ENCODE assay signal across 6 cellular contexts in the genomic region with DNA sequence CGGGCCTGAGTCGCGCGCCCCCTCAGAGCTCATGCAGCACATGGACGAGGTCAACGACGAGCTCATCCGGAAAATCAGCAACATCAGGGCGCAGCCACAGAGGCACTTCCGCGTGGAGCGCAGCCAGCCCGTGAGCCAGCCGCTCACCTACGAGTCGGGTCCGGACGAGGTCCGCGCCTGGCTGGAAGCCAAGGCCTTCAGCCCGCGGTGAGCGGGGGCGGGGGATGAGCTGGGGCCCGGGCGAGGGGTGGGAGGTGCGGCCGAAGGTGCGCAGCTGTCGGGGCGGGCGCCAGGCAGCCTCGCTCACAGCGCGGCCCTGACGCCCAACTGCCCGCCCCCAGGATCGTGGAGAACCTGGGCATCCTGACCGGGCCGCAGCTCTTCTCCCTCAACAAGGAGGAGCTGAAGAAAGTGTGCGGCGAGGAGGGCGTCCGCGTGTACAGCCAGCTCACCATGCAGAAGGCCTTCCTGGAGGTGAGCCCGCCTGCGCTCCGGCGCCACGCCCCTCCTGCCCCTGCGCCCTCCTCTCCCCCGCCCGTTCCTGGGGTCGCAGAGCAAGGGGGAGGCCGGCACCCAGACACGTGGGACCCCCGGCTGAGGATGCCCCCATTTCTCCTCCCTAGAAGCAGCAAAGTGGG. TPM values are rescaled to one million over a fixed set of nuclear protein-coding genes. Genes with fewer than 3 reads are reported as not detected.
DNase-seq lines count a peak whose midpoint lies in the region; FAIRE-seq and TF ChIP-seq lines count a peak whose summit lies in the region.

No MANE protein-coding gene starts in this region.

- DNase-seq in endothelial cell of umbilical vein (ENCODE audit: low read depth, low spot score): no peak
- DNase-seq in stimulated activated CD4-positive, alpha-beta T cell treated with anti-CD3 and anti-CD28 coated beads, Interleukin-2, amount 100 ng/mL, for 24 hours: peak; percentile 49 to 62
- no peak for DNase-seq in GDM1 (lab: John Stamatoyannopoulos, UW)
- DNase-seq in middle frontal gyrus (ENCODE audit: extremely low spot score, low spot score): no peak

- POLR2A ChIA-PET in endothelial cell of umbilical vein (lab: Charles Lee): interaction anchor here (0.6 to 1.2 kb wide), 2 partner anchors 12 to 189 kb away, joined by 3 read pairs; a partner anchor contains a TSS

- no peaks in the 10 kb centered on the region for H3K4me1 ChIP-seq in endothelial cell of umbilical vein (ENCODE audit: control insufficient read depth, extremely low read depth, insufficient read depth, low read length)

- H3K27me3 ChIP-seq in endothelial cell of umbilical vein (ENCODE audit: control insufficient read depth in 2 of 2, insufficient read depth in 2 of 2, low read length in 2 of 2): peaks cover 13 to 19% of the 10 kb centered on the region in 2 experiments

- no peaks in the 10 kb centered on the region for H3K9me3 Mint-ChIP-seq in T-helper 1 cell treated with Interleukin-12 subunit alpha and Interleukin-12 subunit beta and Interleukin-4 antibody, amounts not matched to agents 30 μg/mL and 1 μg/mL, for 36 hours

- H3K4me1 Mint-ChIP-seq in T-helper 1 cell treated with Interleukin-12 subunit alpha and Interleukin-12 subunit beta and Interleukin-4 antibody, amounts not matched to agents 30 μg/mL and 1 μg/mL, for 36 hours (ENCODE audit: low read depth): peaks cover 7% of the 10 kb centered on the region

- no peaks in the 10 kb centered on the region for H3K9me3 ChIP-seq in endothelial cell of umbilical vein (replicated peaks; ENCODE audit: control insufficient read depth, insufficient read depth, low read length)

- H3K79me2 ChIP-seq in endothelial cell of umbilical vein (ENCODE audit: control insufficient read depth, insufficient read depth, low read length): no peaks in the 10 kb centered on the region

- H3K27me3 Mint-ChIP-seq in T-helper 1 cell treated with Interleukin-12 subunit alpha and Interleukin-12 subunit beta and Interleukin-4 antibody, amounts not matched to agents 30 μg/mL and 1 μg/mL, for 36 hours (ENCODE audit: low read depth): peaks cover 15% of the 10 kb centered on the region

- no peak overlapping the region for H3K9ac ChIP-seq in endothelial cell of umbilical vein (replicated peaks; ENCODE audit: extremely low read depth, insufficient read depth, low read length)

- dilution Hi-C loops in endothelial cell of umbilical vein (cut with MboI; ENCODE audit: extremely low pct_ligation_motif_present, low sequenced_read_pairs): no loop called here

- H3K36me3 ChIP-seq in endothelial cell of umbilical vein (ENCODE audit: control insufficient read depth in 2 of 2, extremely low read depth in 1 of 2, insufficient read depth in 2 of 2, low read length in 2 of 2): no peaks in the 10 kb centered on the region

- BruUV-seq in endothelial cell of umbilical vein (replicated peaks; lab: Mats Ljungman, UMichigan): no TSS peak

- TF ChIP-seq POLR2A in GM19193 (IDR thresholded peaks at IDR 0.05; ENCODE audit: extremely low read depth, insufficient read depth, insufficient read length) (peak; percentile 51), endothelial cell of umbilical vein (IDR thresholded peaks at IDR 0.05; ENCODE audit: low read depth, low read length) (no peak)

- CTCF ChIA-PET in endothelial cell of umbilical vein (lab: Charles Lee): interaction anchor here (0.6 to 3.7 kb wide), 16 partner anchors 10 to 190 kb away, joined by 3 to 26 read pairs (median 4); a partner anchor contains a TSS

- H3K27ac Mint-ChIP-seq in T-helper 1 cell treated with Interleukin-12 subunit alpha and Interleukin-12 subunit beta and Interleukin-4 antibody, amounts not matched to agents 30 μg/mL and 1 μg/mL, for 36 hours: no peak overlapping the region

- H3K4me2 ChIP-seq in endothelial cell of umbilical vein (ENCODE audit: insufficient read depth, low read length): no peak overlapping the region

- H4K20me1 ChIP-seq in endothelial cell of umbilical vein (replicated peaks; ENCODE audit: control insufficient read depth, extremely low read depth, insufficient read depth, low read length): no peaks in the 10 kb centered on the region

- H3K36me3 Mint-ChIP-seq in T-helper 1 cell treated with Interleukin-12 subunit alpha and Interleukin-12 subunit beta and Interleukin-4 antibody, amounts not matched to agents 30 μg/mL and 1 μg/mL, for 36 hours (ENCODE audit: low read depth): no peaks in the 10 kb centered on the region

- FAIRE-seq in endothelial cell of umbilical vein (lab: Jason Lieb, UNC): no peak

- intact Hi-C loops in endothelial cell of umbilical vein (cut with micrococcal nuclease): loop anchor here (5.0 kb wide), 1 partner anchor 169 kb away; no protein-coding TSS in a partner anchor

- no peak overlapping the region for H3K4me3 ChIP-seq in endothelial cell of umbilical vein (replicated peaks in 1 of 3; ENCODE audit: insufficient read depth in 1 of 3, low read depth in 1 of 3, low read length in 3 of 3)

- H3K27ac ChIP-seq in endothelial cell of umbilical vein (ENCODE audit: insufficient read depth, low read depth, low read length): no peak overlapping the region

- peak overlapping the region; percentile 48 for H3K4me3 Mint-ChIP-seq in T-helper 1 cell treated with Interleukin-12 subunit alpha and Interleukin-12 subunit beta and Interleukin-4 antibody, amounts not matched to agents 30 μg/mL and 1 μg/mL, for 36 hours

- H2AFZ ChIP-seq in endothelial cell of umbilical vein (ENCODE audit: low read depth, low read length): peak overlapping the region; percentile 75

- no peak for TF ChIP-seq CTCF in endothelial cell of umbilical vein (IDR thresholded peaks at IDR 0.05; ENCODE audit: extremely low read depth in 1 of 2, insufficient read depth in 1 of 2, low read depth in 1 of 2, low read length in 2 of 2)

- no peaks in the 10 kb centered on the region for H3K9me1 ChIP-seq in endothelial cell of umbilical vein (replicated peaks; ENCODE audit: control insufficient read depth, extremely low read depth, insufficient read depth, low read length)

TF ChIP-seq in endothelial cell of umbilical vein, 7 proteins besides CTCF, POLR2A, EP300 and RAD21 (continues in another document):
- TF ChIP-seq POLR2AphosphoS5 (IDR thresholded peaks at IDR 0.05; ENCODE audit: insufficient read depth, low read depth, low read length): no peak
- TF ChIP-seq MYC (IDR thresholded peaks at IDR 0.05; ENCODE audit: low read depth, low read length): no peak
- no peak for TF ChIP-seq GATA2 (IDR thresholded peaks at IDR 0.05; ENCODE audit: insufficient read depth, insufficient read length, low read depth, low read length)
- TF ChIP-seq, protein P1, sequence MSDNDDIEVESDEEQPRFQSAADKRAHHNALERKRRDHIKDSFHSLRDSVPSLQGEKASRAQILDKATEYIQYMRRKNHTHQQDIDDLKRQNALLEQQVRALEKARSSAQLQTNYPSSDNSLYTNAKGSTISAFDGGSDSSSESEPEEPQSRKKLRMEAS (IDR thresholded peaks at IDR 0.05; ENCODE audit: insufficient read depth, insufficient read length): no peak

RNA-seq across cellular contexts. Expression of a gene that starts 20.4 kb away (rescaled TPM):
- total RNA-seq in endothelial cell of umbilical vein: 6.0 and 12.5 TPM in 2 replicates
- 5.2 and 5.9 TPM in 2 replicates for polyA plus RNA-seq in endothelial cell of umbilical vein
- polyA plus RNA-seq in endothelial cell of umbilical vein (2011; cell fraction: cytosol; rRNA removed): 2.6 and 2.9 TPM in 2 replicates
- polyA plus RNA-seq in endothelial cell of umbilical vein (2011; cell fraction: nucleus; rRNA removed): 33.6 and 35.0 TPM in 2 replicates
- 6.1 and 6.6 TPM in 2 replicates for polyA plus RNA-seq in endothelial cell of umbilical vein (2012)
- 4.6 and 7.9 TPM in 2 replicates for polyA minus RNA-seq in endothelial cell of umbilical vein
- polyA minus RNA-seq in endothelial cell of umbilical vein (2011; cell fraction: cytosol; rRNA and poly(A)+ RNA removed): 20.3 TPM
- polyA minus RNA-seq in endothelial cell of umbilical vein (2011; cell fraction: nucleus; rRNA and poly(A)+ RNA removed): 3.1 and 6.7 TPM in 2 replicates

RNA-seq across cellular contexts. Expression of a gene that starts 20.9 kb away (rescaled TPM):
- 287 and 294 TPM in 2 replicates for total RNA-seq in endothelial cell of umbilical vein
- polyA plus RNA-seq in endothelial cell of umbilical vein: 184 and 211 TPM in 2 replicates
- polyA plus RNA-seq in endothelial cell of umbilical vein (2011; cell fraction: cytosol; rRNA removed): 234 and 253 TPM in 2 replicates
- polyA plus RNA-seq in endothelial cell of umbilical vein (2011; cell fraction: nucleus; rRNA removed): 146 and 149 TPM in 2 replicates
- polyA plus RNA-seq in endothelial cell of umbilical vein (2012): 262 and 325 TPM in 2 replicates
- 79.6 and 84.8 TPM in 2 replicates for polyA minus RNA-seq in endothelial cell of umbilical vein
- 117 TPM for polyA minus RNA-seq in endothelial cell of umbilical vein (2011; cell fraction: cytosol; rRNA and poly(A)+ RNA removed)
- polyA minus RNA-seq in endothelial cell of umbilical vein (2011; cell fraction: nucleus; rRNA and poly(A)+ RNA removed): 19.6 and 30.7 TPM in 2 replicates

RNA-seq across cellular contexts. Expression of a gene that starts 30.8 kb away (rescaled TPM):
- 24.1 and 26.6 TPM in 2 replicates for total RNA-seq in endothelial cell of umbilical vein
- polyA plus RNA-seq in endothelial cell of umbilical vein: 17.9 and 21.2 TPM in 2 replicates
- 13.2 and 15.4 TPM in 2 replicates for polyA plus RNA-seq in endothelial cell of umbilical vein (2011; cell fraction: cytosol; rRNA removed)
- 29.6 and 31.8 TPM in 2 replicates for polyA plus RNA-seq in endothelial cell of umbilical vein (2011; cell fraction: nucleus; rRNA removed)
- polyA plus RNA-seq in endothelial cell of umbilical vein (2012): 20.6 and 23.9 TPM in 2 replicates
- 10.6 and 10.8 TPM in 2 replicates for polyA minus RNA-seq in endothelial cell of umbilical vein
- 4.8 TPM for polyA minus RNA-seq in endothelial cell of umbilical vein (2011; cell fraction: cytosol; rRNA and poly(A)+ RNA removed)
- 9.1 and 11.3 TPM in 2 replicates for polyA minus RNA-seq in endothelial cell of umbilical vein (2011; cell fraction: nucleus; rRNA and poly(A)+ RNA removed)

RNA-seq across cellular contexts. Expression of a gene that starts 31.4 kb away (rescaled TPM):
- 50.3 and 55.7 TPM in 2 replicates for total RNA-seq in endothelial cell of umbilical vein
- 43.6 and 45.5 TPM in 2 replicates for polyA plus RNA-seq in endothelial cell of umbilical vein
- polyA plus RNA-seq in endothelial cell of umbilical vein (2011; cell fraction: cytosol; rRNA removed): 34.4 and 40.4 TPM in 2 replicates
- polyA plus RNA-seq in endothelial cell of umbilical vein (2011; cell fraction: nucleus; rRNA removed): 25.1 and 25.8 TPM in 2 replicates
- 24.9 and 40.0 TPM in 2 replicates for polyA plus RNA-seq in endothelial cell of umbilical vein (2012)
- 24.6 and 26.4 TPM in 2 replicates for polyA minus RNA-seq in endothelial cell of umbilical vein
- polyA minus RNA-seq in endothelial cell of umbilical vein (2011; cell fraction: cytosol; rRNA and poly(A)+ RNA removed): 25.5 TPM
- 17.8 and 22.2 TPM in 2 replicates for polyA minus RNA-seq in endothelial cell of umbilical vein (2011; cell fraction: nucleus; rRNA and poly(A)+ RNA removed)

RNA-seq across cellular contexts. Expression of a gene that starts 50.9 kb away (rescaled TPM):
- total RNA-seq in endothelial cell of umbilical vein: 78.5 and 83.1 TPM in 2 replicates
- 70.6 and 90.8 TPM in 2 replicates for polyA plus RNA-seq in endothelial cell of umbilical vein
- 23.5 and 35.8 TPM in 2 replicates for polyA plus RNA-seq in endothelial cell of umbilical vein (2011; cell fraction: cytosol; rRNA removed)
- 157 and 166 TPM in 2 replicates for polyA plus RNA-seq in endothelial cell of umbilical vein (2011; cell fraction: nucleus; rRNA removed)
- polyA plus RNA-seq in endothelial cell of umbilical vein (2012): 27.8 and 37.9 TPM in 2 replicates
- polyA minus RNA-seq in endothelial cell of umbilical vein: 25.3 and 36.3 TPM in 2 replicates
- polyA minus RNA-seq in endothelial cell of umbilical vein (2011; cell fraction: cytosol; rRNA and poly(A)+ RNA removed): 27.4 TPM
- polyA minus RNA-seq in endothelial cell of umbilical vein (2011; cell fraction: nucleus; rRNA and poly(A)+ RNA removed): 34.0 and 37.3 TPM in 2 replicates

Comparison
In these comparisons a context has a peak if more than half of its experiments do, and no peak if none do; other contexts are left out.
1. DNase-seq: peak in stimulated activated CD4-positive, alpha-beta T cell treated with anti-CD3 and anti-CD28 coated beads, Interleukin-2, amount 100 ng/mL, for 24 hours (2 of 2); none in endothelial cell of umbilical vein (single experiment), GDM1 (single experiment) and middle frontal gyrus (single experiment).